Comparison of ENCODE assay signal across 8 cellular contexts in the genomic region with DNA sequence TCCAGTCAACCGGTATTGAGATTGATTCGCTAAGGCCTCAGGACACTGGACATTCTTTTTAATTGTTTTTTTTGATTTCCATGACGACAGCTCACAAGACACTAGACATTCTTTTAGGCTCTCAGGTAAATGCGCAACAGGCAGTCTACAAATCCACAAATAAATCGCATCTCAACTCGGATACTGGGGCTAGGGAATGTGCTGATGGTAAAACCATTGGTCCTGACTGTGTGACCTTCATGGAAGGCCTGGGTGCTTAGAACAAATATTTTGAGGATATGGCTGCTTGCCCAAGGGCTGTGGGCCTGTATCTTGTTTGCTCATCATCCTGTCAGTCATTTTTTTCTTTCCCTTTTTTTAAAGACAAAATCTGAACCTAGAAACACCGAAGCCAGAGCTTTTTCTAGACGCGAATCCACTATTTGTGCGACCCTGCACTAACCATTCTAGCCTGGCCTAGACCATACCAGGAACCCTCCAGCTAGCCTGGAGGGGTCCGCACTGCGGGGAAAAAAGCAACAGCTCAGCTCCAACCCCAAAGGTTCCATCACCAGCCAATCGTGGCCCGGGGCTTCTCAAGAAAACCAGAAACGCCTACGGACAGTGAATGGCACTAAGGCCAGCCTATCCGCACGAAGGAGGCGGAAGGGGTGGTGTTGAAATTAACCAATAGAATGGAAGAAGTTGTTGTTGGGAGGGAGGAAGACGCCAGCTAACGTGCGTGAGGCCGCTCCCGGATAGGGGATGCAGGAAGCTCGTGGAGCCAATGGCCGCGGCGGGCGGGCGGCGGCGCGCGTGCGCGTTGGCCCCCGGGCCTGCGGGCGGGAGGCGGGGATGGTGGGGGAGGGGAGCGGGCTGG. TPM values are rescaled to one million over a fixed set of nuclear protein-coding genes. Genes with fewer than 3 reads are reported as not detected.
DNase-seq lines count a peak whose midpoint lies in the region; ATAC-seq and TF ChIP-seq lines count a peak whose summit lies in the region.

No MANE protein-coding gene starts in this region.

- H3K9me3 ChIP-seq in CD4-positive, CD25-positive, alpha-beta regulatory T cell (ENCODE audit: control insufficient read depth in 2 of 2, low read length in 2 of 2) = no peaks in the 10 kb centered on the region
- H3K9me3 ChIP-seq in liver (ENCODE audit: control insufficient read depth in 4 of 4, low read length in 3 of 4) = no peaks in the 10 kb centered on the region

- H3K9ac ChIP-seq in liver (ENCODE audit: low read depth in 1 of 2, low read length in 2 of 2) = peak overlapping the region; percentile 66 to 92

- H3K27me3 Mint-ChIP-seq in CD4-positive, CD25-positive, alpha-beta regulatory T cell = peaks cover 19% of the 10 kb centered on the region

- H3K4me1 ChIP-seq in CD4-positive, CD25-positive, alpha-beta regulatory T cell (ENCODE audit: control insufficient read depth, insufficient read depth, low read length, poor library complexity, severe bottlenecking) = peaks cover 44% of the 10 kb centered on the region
- H3K4me1 ChIP-seq in liver (ENCODE audit: control insufficient read depth in 4 of 4, insufficient read depth in 4 of 4, low read length in 3 of 4) = peaks cover 0 to 28% (median 1%) of the 10 kb centered on the region in 4 donors

- peak; percentile 91 to 93 for ATAC-seq in CD4-positive, CD25-positive, alpha-beta regulatory T cell (ENCODE audit: low read depth in 2 of 2)
- peak; percentile 97 for ATAC-seq in GM19438 (IDR thresholded peaks at IDR 0.05; ENCODE audit: low read depth, unreplicated experiment)
- ATAC-seq in HG03571 (IDR thresholded peaks at IDR 0.05; ENCODE audit: unreplicated experiment) = peak; percentile 94

- DNase-seq in CD4-positive, CD25-positive, alpha-beta regulatory T cell = peak; percentile 95 to 100 (median 99)
- DNase-seq in NCI-H774 (lab: John Stamatoyannopoulos, UW) (peak; percentile 99), dermis microvascular lymphatic vessel endothelial cell (ENCODE audit: low read depth in 2 of 2) (peak; percentile 99 to 100)
- peak; percentile 98 to 99 for DNase-seq in activated CD4-positive, alpha-beta T cell treated with anti-CD3 and anti-CD28 coated beads, Interleukin-2, amount 50 U/mL, for 48 hours
- DNase-seq in stimulated activated CD4-positive, alpha-beta T cell treated with anti-CD3 and anti-CD28 coated beads, Interleukin-4, amount 100 ng/mL, for 1 hour = peak; percentile 97

- H3K27ac ChIP-seq in CD4-positive, CD25-positive, alpha-beta regulatory T cell (ENCODE audit: insufficient read depth, low read length, poor library complexity, severe bottlenecking) = peak overlapping the region; percentile 100
- H3K27ac ChIP-seq in liver (ENCODE audit: low read depth in 1 of 2, low read length in 2 of 2) = peak overlapping the region; percentile 100

- H3K9me3 Mint-ChIP-seq in CD4-positive, CD25-positive, alpha-beta regulatory T cell = peaks cover 0 to 6% (median 0%) of the 10 kb centered on the region in 7 donors

- peaks cover 34% of the 10 kb centered on the region for H3K36me3 Mint-ChIP-seq in CD4-positive, CD25-positive, alpha-beta regulatory T cell

- 7% methylated on average over 41 of the region's 41 CpGs for WGBS in liver

- peak overlapping the region; percentile 84 for H3K4me3 ChIP-seq in CD4-positive, CD25-positive, alpha-beta regulatory T cell (ENCODE audit: low read depth, low read length)
- H3K4me3 ChIP-seq in liver (ENCODE audit: low read depth in 1 of 3, low read length in 3 of 3) = peak overlapping the region; percentile 46 to 69 (median 50)

- TF ChIP-seq CTCF in liver (IDR thresholded peaks at IDR 0.05; ENCODE audit: low read depth, low read length, missing input control) = no peak

- peak overlapping the region; percentile 89 to 96 (median 90) for H3K4me3 Mint-ChIP-seq in CD4-positive, CD25-positive, alpha-beta regulatory T cell

- no peaks in the 10 kb centered on the region for H3K27me3 ChIP-seq in CD4-positive, CD25-positive, alpha-beta regulatory T cell (ENCODE audit: control insufficient read depth, insufficient read depth, low read length)
- H3K27me3 ChIP-seq in liver (ENCODE audit: control insufficient read depth in 4 of 4, insufficient read depth in 4 of 4, low read length in 3 of 4) = no peaks in the 10 kb centered on the region

- peak overlapping the region; percentile 98 to 99 (median 99) for H3K27ac Mint-ChIP-seq in CD4-positive, CD25-positive, alpha-beta regulatory T cell

- H3K36me3 ChIP-seq in CD4-positive, CD25-positive, alpha-beta regulatory T cell (ENCODE audit: control insufficient read depth, insufficient read depth, low read length) = peaks cover 22% of the 10 kb centered on the region
- H3K36me3 ChIP-seq in liver (ENCODE audit: control insufficient read depth in 4 of 4, insufficient read depth in 3 of 4, low read depth in 1 of 4, low read length in 3 of 4) = peaks cover 0 to 9% (median 3%) of the 10 kb centered on the region in 4 donors

- H3K4me1 Mint-ChIP-seq in CD4-positive, CD25-positive, alpha-beta regulatory T cell = peaks cover 37 to 59% (median 45%) of the 10 kb centered on the region in 4 donors

- peak; percentile 40 to 43 for TF ChIP-seq RAD21 in liver (IDR thresholded peaks at IDR 0.05)

TF ChIP-seq in liver, 16 proteins besides CTCF, POLR2A, EP300 and RAD21:
- TF ChIP-seq, protein P1, sequence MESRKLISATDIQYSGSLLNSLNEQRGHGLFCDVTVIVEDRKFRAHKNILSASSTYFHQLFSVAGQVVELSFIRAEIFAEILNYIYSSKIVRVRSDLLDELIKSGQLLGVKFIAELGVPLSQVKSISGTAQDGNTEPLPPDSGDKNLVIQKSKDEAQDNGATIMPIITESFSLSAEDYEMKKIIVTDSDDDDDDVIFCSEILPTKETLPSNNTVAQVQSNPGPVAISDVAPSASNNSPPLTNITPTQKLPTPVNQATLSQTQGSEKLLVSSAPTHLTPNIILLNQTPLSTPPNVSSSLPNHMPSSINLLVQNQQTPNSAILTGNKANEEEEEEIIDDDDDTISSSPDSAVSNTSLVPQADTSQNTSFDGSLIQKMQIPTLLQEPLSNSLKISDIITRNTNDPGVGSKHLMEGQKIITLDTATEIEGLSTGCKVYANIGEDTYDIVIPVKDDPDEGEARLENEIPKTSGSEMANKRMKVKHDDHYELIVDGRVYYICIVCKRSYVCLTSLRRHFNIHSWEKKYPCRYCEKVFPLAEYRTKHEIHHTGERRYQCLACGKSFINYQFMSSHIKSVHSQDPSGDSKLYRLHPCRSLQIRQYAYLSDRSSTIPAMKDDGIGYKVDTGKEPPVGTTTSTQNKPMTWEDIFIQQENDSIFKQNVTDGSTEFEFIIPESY (IDR thresholded peaks at IDR 0.05) = no peak
- TF ChIP-seq YY1 (IDR thresholded peaks at IDR 0.05) (peak; percentile 97), TAF1 (conservative IDR thresholded peaks at IDR 0.05) (peak; percentile 95), NR2F2 (IDR thresholded peaks at IDR 0.05) (no peak), RXRA (IDR thresholded peaks at IDR 0.05) (peak in 1 of 2 donors; percentile 40), HNF4A (conservative IDR thresholded peaks at IDR 0.05) (no peak), SP1 (IDR thresholded peaks at IDR 0.05) (peak; percentile 98), JUND (IDR thresholded peaks at IDR 0.05) (no peak), GABPA (IDR thresholded peaks at IDR 0.05 in 1 of 2, conservative IDR thresholded peaks at IDR 0.05 in 1 of 2) (peak; percentile 36 to 73), FOXA1 (IDR thresholded peaks at IDR 0.05) (peak; percentile 3)
- TF ChIP-seq, protein P2, sequence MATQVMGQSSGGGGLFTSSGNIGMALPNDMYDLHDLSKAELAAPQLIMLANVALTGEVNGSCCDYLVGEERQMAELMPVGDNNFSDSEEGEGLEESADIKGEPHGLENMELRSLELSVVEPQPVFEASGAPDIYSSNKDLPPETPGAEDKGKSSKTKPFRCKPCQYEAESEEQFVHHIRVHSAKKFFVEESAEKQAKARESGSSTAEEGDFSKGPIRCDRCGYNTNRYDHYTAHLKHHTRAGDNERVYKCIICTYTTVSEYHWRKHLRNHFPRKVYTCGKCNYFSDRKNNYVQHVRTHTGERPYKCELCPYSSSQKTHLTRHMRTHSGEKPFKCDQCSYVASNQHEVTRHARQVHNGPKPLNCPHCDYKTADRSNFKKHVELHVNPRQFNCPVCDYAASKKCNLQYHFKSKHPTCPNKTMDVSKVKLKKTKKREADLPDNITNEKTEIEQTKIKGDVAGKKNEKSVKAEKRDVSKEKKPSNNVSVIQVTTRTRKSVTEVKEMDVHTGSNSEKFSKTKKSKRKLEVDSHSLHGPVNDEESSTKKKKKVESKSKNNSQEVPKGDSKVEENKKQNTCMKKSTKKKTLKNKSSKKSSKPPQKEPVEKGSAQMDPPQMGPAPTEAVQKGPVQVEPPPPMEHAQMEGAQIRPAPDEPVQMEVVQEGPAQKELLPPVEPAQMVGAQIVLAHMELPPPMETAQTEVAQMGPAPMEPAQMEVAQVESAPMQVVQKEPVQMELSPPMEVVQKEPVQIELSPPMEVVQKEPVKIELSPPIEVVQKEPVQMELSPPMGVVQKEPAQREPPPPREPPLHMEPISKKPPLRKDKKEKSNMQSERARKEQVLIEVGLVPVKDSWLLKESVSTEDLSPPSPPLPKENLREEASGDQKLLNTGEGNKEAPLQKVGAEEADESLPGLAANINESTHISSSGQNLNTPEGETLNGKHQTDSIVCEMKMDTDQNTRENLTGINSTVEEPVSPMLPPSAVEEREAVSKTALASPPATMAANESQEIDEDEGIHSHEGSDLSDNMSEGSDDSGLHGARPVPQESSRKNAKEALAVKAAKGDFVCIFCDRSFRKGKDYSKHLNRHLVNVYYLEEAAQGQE (IDR thresholded peaks at IDR 0.05) = peak; percentile 75
- TF ChIP-seq, protein P3, sequence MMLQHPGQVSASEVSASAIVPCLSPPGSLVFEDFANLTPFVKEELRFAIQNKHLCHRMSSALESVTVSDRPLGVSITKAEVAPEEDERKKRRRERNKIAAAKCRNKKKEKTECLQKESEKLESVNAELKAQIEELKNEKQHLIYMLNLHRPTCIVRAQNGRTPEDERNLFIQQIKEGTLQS (IDR thresholded peaks at IDR 0.05) = peak; percentile 40

RNA-seq across cellular contexts. Expression of a gene that starts 18.1 kb away (rescaled TPM):
- total RNA-seq in CD4-positive, CD25-positive, alpha-beta regulatory T cell = 579 TPM
- polyA plus RNA-seq in CD4-positive, CD25-positive, alpha-beta regulatory T cell = 10 to 100 TPM; 44.3 to 52.1 (median 48.6) TPM
- total RNA-seq in dermis microvascular lymphatic vessel endothelial cell = 40.2 and 47.4 TPM in 2 replicates
- total RNA-seq in liver = 10 to 100 TPM; 70.5 to 90.2 TPM
- 10 to 100 TPM; 13.9 to 28.3 TPM for polyA plus RNA-seq in liver

Comparison
In these comparisons a context has a peak if more than half of its experiments do, and no peak if none do; other contexts are left out.
1. Peak in every context shown above with its lines: DNase-seq, ATAC-seq, H3K4me3 ChIP-seq and H3K27ac ChIP-seq.